In the genomic region with DNA sequence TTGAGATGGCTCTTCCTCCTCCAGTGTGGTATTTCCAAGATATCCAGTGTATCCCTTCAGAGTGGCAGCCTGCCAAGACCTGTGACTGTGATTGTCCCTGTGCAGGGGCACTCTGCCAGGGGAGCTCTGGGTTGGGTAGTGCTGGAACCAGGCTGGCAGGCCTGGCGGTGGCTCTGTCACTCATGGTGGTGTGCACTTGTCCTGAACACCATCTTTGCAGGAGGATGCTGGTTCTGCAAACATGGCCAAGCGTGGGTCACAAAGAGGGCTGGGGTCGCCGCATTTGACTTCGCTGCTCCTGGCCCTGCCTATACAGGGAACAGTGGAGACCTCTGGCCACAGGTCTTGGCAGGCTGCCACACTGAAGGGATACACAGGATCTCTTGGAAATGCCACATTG, we compare ENCODE assay signal across 21 cellular contexts.
DNase-seq lines count a peak whose midpoint lies in the region; ATAC-seq and TF ChIP-seq lines count a peak whose summit lies in the region.
"Had no signal": no experiment of that assay in that cellular context is flagged by ENCODE, and none has a peak within 500 bp of the region (broad histone marks: within the 10 kb centered on the region; RNA-seq: fewer than 3 reads in every experiment).

No MANE protein-coding gene starts in this region.

- DNase-seq in CD4-positive, alpha-beta memory T cell, result no peak
- DNase-seq in NCI-H1105 (lab: John Stamatoyannopoulos, UW), result peak; percentile 45
- DNase-seq in dorsolateral prefrontal cortex, result peak in 8 of 10 donors; percentile 27 to 95 (median 52)
- DNase-seq in mucosa of descending colon, result peak in 2 of 3 donors; percentile 61
- no peak for DNase-seq in Karpas-422
- DNase-seq in GDM1 (lab: John Stamatoyannopoulos, UW), result no peak
- DNase-seq in NCI-H1436 (lab: John Stamatoyannopoulos, UW), result no peak
- DNase-seq in NCI-H82 (lab: John Stamatoyannopoulos, UW), result no peak
- DNase-seq: activated CD4-positive, alpha-beta T cell treated with anti-CD3 and anti-CD28 coated beads, Interleukin-2, amount 50 U/mL, for 48 hours; activated naive CD4-positive, alpha-beta T cell treated with anti-CD3 and anti-CD28 coated beads, Interleukin-2, amount 10 ng/mL, durations not matched to agents 7 days and 5 days; activated T-cell treated with anti-CD3 and anti-CD28 coated beads, Interleukin-2, amount 50 U/mL, for 1 hour; CD4-positive, alpha-beta T cell; EL; foreskin fibroblast; T-helper 17 cell; uterus; WERI-Rb-1 had no signal

- H3K27me3 ChIP-seq in CD4-positive, alpha-beta memory T cell (ENCODE audit: insufficient read depth, low read length), result no peaks in the 10 kb centered on the region
- no peaks in the 10 kb centered on the region for H3K27me3 ChIP-seq in dorsolateral prefrontal cortex
- H3K27me3 ChIP-seq in Karpas-422 (ENCODE audit: low read length), result no peaks in the 10 kb centered on the region
- H3K27me3 ChIP-seq: ascending aorta, uterus had no signal

- TF ChIP-seq CTCF in dorsolateral prefrontal cortex (IDR thresholded peaks at IDR 0.05 in 54 of 56, conservative IDR thresholded peaks at IDR 0.05 in 2 of 56; ENCODE audit: low read depth in 1 of 56, partially characterized antibody in 56 of 56) (no peak), mucosa of descending colon (IDR thresholded peaks at IDR 0.05) (no peak)

- no peaks in the 10 kb centered on the region for H3K36me3 ChIP-seq in CD4-positive, alpha-beta memory T cell (ENCODE audit: insufficient read depth, low read length)
- H3K36me3 ChIP-seq in mucosa of descending colon (ENCODE audit: low read depth) (no peaks in the 10 kb centered on the region), Karpas-422 (ENCODE audit: insufficient read depth, low read length) (no peaks in the 10 kb centered on the region)
- H3K36me3 ChIP-seq: uterus, WERI-Rb-1 had no signal

- no peak overlapping the region for H2AFZ ChIP-seq in Karpas-422 (ENCODE audit: low read length)

- no peaks in the 10 kb centered on the region for H3K79me2 ChIP-seq in Karpas-422 (ENCODE audit: low read length)

- peaks cover 31 to 44% (median 37%) of the 10 kb centered on the region in 4 donors for H3K4me1 Mint-ChIP-seq in CD4-positive, alpha-beta memory T cell

- H3K4me3 Mint-ChIP-seq in CD4-positive, alpha-beta memory T cell, result peak overlapping the region in 1 of 8 donors; percentile 45
- H3K4me3 Mint-ChIP-seq: activated naive CD4-positive, alpha-beta T cell treated with anti-CD3 and anti-CD28 coated beads, Interleukin-2, amount 10 ng/mL, durations not matched to agents 7 days and 5 days; CD4-positive, alpha-beta T cell; mesothelial cell of epicardium; T-helper 17 cell had no signal

- POLR2A ChIA-PET in CD4-positive, alpha-beta memory T cell (lab: Charles Lee; ENCODE audit: partially characterized antibody), result no interaction called here

- CTCF ChIA-PET in CD4-positive, alpha-beta memory T cell (lab: Charles Lee; ENCODE audit: partially characterized antibody), result interaction anchor here (1.0 kb wide), 1 partner anchor 302 kb away, joined by 3 read pairs; no protein-coding TSS in a partner anchor

- H3K4me1 ChIP-seq in CD4-positive, alpha-beta memory T cell (ENCODE audit: insufficient read depth, low read length), result peaks cover 64% of the 10 kb centered on the region
- H3K4me1 ChIP-seq in mucosa of descending colon (ENCODE audit: low read depth), result peaks cover 10% of the 10 kb centered on the region
- no peaks in the 10 kb centered on the region for H3K4me1 ChIP-seq in Karpas-422 (ENCODE audit: low read length)
- H3K4me1 ChIP-seq: uterus had no signal

- H3K27ac ChIP-seq in CD4-positive, alpha-beta memory T cell (ENCODE audit: low read depth, low read length), result no peak overlapping the region
- H3K27ac ChIP-seq in dorsolateral prefrontal cortex, result peak overlapping the region in 21 of 59 donors; percentile 4 to 65 (median 32)
- H3K27ac ChIP-seq in Karpas-422 (ENCODE audit: low read length), result no peak overlapping the region
- H3K27ac ChIP-seq: ascending aorta, uterus, WERI-Rb-1 had no signal

- no peaks in the 10 kb centered on the region for H3K36me3 Mint-ChIP-seq in CD4-positive, alpha-beta memory T cell
- H3K36me3 Mint-ChIP-seq: activated naive CD4-positive, alpha-beta T cell treated with anti-CD3 and anti-CD28 coated beads, Interleukin-2, amount 10 ng/mL, durations not matched to agents 7 days and 5 days had no signal

- H3K9me3 ChIP-seq in CD4-positive, alpha-beta memory T cell (ENCODE audit: control insufficient read depth in 1 of 2, low read length in 2 of 2), result no peaks in the 10 kb centered on the region
- H3K9me3 ChIP-seq in mucosa of descending colon (no peaks in the 10 kb centered on the region), Karpas-422 (ENCODE audit: low read length) (no peaks in the 10 kb centered on the region)
- H3K9me3 ChIP-seq: ascending aorta, uterus had no signal

- no peak overlapping the region for H3K4me2 ChIP-seq in Karpas-422 (ENCODE audit: low read depth, low read length, poor library complexity, severe bottlenecking)

- peak overlapping the region in 4 of 7 donors; percentile 31 to 77 (median 52) for H3K27ac Mint-ChIP-seq in CD4-positive, alpha-beta memory T cell
- H3K27ac Mint-ChIP-seq: activated naive CD4-positive, alpha-beta T cell treated with anti-CD3 and anti-CD28 coated beads, Interleukin-2, amount 10 ng/mL, durations not matched to agents 7 days and 5 days; CD4-positive, alpha-beta T cell; mesothelial cell of epicardium; T-helper 17 cell had no signal

- intact Hi-C loops in CD4-positive, alpha-beta memory T cell (cut with micrococcal nuclease), result no loop called here
- intact Hi-C loops in dorsolateral prefrontal cortex (cut with DNase I) (loop anchor here in 1 of 2 donors (5.0 kb wide), 1 partner anchor 165 kb away; no protein-coding TSS in a partner anchor), mucosa of descending colon (cut with DNase I, micrococcal nuclease) (no loop called here)

- no peaks in the 10 kb centered on the region for H4K20me1 ChIP-seq in Karpas-422 (ENCODE audit: insufficient read depth, low read depth, low read length)

- no peak overlapping the region for H3K4me3 ChIP-seq in CD4-positive, alpha-beta memory T cell (ENCODE audit: low read length in 2 of 2)
- no peak overlapping the region for H3K4me3 ChIP-seq in dorsolateral prefrontal cortex
- no peak overlapping the region for H3K4me3 ChIP-seq in mucosa of descending colon
- no peak overlapping the region for H3K4me3 ChIP-seq in Karpas-422 (ENCODE audit: low read length)
- H3K4me3 ChIP-seq: ascending aorta, coronary artery, uterus had no signal

- no peaks in the 10 kb centered on the region for H3K9me2 ChIP-seq in Karpas-422 (replicated peaks; ENCODE audit: insufficient read depth, low read length)

- H3K27me3 Mint-ChIP-seq in CD4-positive, alpha-beta memory T cell, result no peaks in the 10 kb centered on the region
- H3K27me3 Mint-ChIP-seq: CD4-positive, alpha-beta T cell; T-helper 17 cell had no signal

- no peak overlapping the region for H3K9ac ChIP-seq in Karpas-422 (ENCODE audit: low read length)

- peak; percentile 34 for ATAC-seq in mucosa of descending colon
- ATAC-seq: sciatic nerve, T-helper 17 cell had no signal

- H3K9me3 Mint-ChIP-seq in CD4-positive, alpha-beta memory T cell, result no peaks in the 10 kb centered on the region
- H3K9me3 Mint-ChIP-seq: activated naive CD4-positive, alpha-beta T cell treated with anti-CD3 and anti-CD28 coated beads, Interleukin-2, amount 10 ng/mL, durations not matched to agents 7 days and 5 days; CD4-positive, alpha-beta T cell; mesothelial cell of epicardium had no signal

Comparison
In these comparisons a context has a peak if more than half of its experiments do, and no peak if none do; other contexts are left out.
1. DNase-seq: peak in NCI-H1105 (single experiment), dorsolateral prefrontal cortex (8 of 10) and mucosa of descending colon (2 of 3); none in CD4-positive, alpha-beta memory T cell (0 of 5), Karpas-422 (single experiment), GDM1 (single experiment), NCI-H1436 (single experiment) and NCI-H82 (single experiment).